Comparison of ENCODE assay signal across 18 cellular contexts in the genomic region with DNA sequence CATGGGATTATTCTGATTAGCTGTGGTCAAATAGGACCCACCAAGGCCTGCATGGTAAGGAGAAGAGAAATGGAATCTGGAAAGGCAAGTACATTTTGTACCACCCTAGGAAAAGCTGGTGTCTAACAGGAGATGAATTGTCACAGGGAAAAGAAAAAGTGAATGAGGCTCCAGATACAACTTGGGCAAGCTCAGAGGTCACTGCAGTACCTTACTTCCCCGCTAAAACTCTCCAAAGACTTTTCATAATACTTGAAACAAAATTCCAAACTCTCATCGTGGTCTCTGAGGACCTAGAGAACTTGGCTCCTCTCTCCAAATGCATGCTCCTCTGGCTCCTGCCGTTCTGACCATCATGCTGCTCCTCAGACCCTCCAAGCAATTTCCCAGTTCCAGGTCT.
DNase-seq lines count a peak whose midpoint lies in the region; ATAC-seq and TF ChIP-seq lines count a peak whose summit lies in the region.
"Had no signal": no experiment of that assay in that cellular context is flagged by ENCODE, and none has a peak within 500 bp of the region (broad histone marks: within the 10 kb centered on the region; RNA-seq: fewer than 3 reads in every experiment).

No MANE protein-coding gene starts in this region.

- peaks cover 27% of the 10 kb centered on the region for H3K27me3 ChIP-seq in HCT116 (ENCODE audit: insufficient read depth, low read length)

- H3K27ac ChIP-seq in HCT116 (ENCODE audit: low read depth, low read length) = no peak overlapping the region
- H3K27ac ChIP-seq: A549 had no signal

- POLR2A ChIA-PET in HCT116 (lab: Charles Lee) = no interaction called here

- intact Hi-C loops in HCT116 (cut with micrococcal nuclease) = no loop called here
- intact Hi-C loops in activated CD4-positive, alpha-beta T cell treated with anti-CD3 and anti-CD28 coated beads, Interleukin-2, amount 10 ng/mL, durations not matched to agents 24 days and 14 days (cut with micrococcal nuclease) = no loop called here

- no peak for ATAC-seq in HCT116

- H3K9me3 ChIP-seq in HCT116 (ENCODE audit: control insufficient read depth in 1 of 2, insufficient read depth in 1 of 2, low read depth in 1 of 2, low read length in 2 of 2) = no peaks in the 10 kb centered on the region
- H3K9me3 ChIP-seq: A549, HAP-1 had no signal

- no peaks in the 10 kb centered on the region for H3K79me2 ChIP-seq in HCT116 (ENCODE audit: insufficient read depth, low read length)

- H3K36me3 Mint-ChIP-seq in activated CD4-positive, alpha-beta T cell treated with anti-CD3 and anti-CD28 coated beads, Interleukin-2, amount 10 ng/mL, durations not matched to agents 24 days and 14 days (ENCODE audit: low read depth) = no peaks in the 10 kb centered on the region
- H3K36me3 Mint-ChIP-seq: CD4-positive, alpha-beta memory T cell had no signal

- no TSS peak for BruUV-seq in HCT116 (replicated peaks; lab: Mats Ljungman, UMichigan)

- TF ChIP-seq POLR2A in HCT116 (IDR thresholded peaks at IDR 0.05; ENCODE audit: borderline replicate concordance, extremely low read depth, insufficient read depth, insufficient read length) = no peak

- H3K9me2 ChIP-seq in HCT116 (ENCODE audit: insufficient read depth) = no peaks in the 10 kb centered on the region

- H3K4me2 ChIP-seq in HCT116 (ENCODE audit: low read length) = no peak overlapping the region
- H3K4me2 ChIP-seq: A549 had no signal

- no peak overlapping the region for H3K4me3 ChIP-seq in HCT116 (replicated peaks in 1 of 2; ENCODE audit: low read depth in 1 of 2, low read length in 2 of 2)
- H3K4me3 ChIP-seq: A549, HAP-1 had no signal

- no peak overlapping the region for H3K27ac Mint-ChIP-seq in activated CD4-positive, alpha-beta T cell treated with anti-CD3 and anti-CD28 coated beads, Interleukin-2, amount 10 ng/mL, durations not matched to agents 24 days and 14 days
- H3K27ac Mint-ChIP-seq: CD4-positive, alpha-beta memory T cell had no signal

- CTCF ChIA-PET in HCT116 (lab: Charles Lee) = no interaction called here

- no peaks in the 10 kb centered on the region for H3K4me1 ChIP-seq in HCT116 (ENCODE audit: control insufficient read depth in 1 of 2, insufficient read depth in 2 of 2, low read length in 2 of 2)
- H3K4me1 ChIP-seq: A549, HAP-1 had no signal

- DNase-seq in DMS114 treated with DMSO at 0.1 percent for 48 hours (lab: John Stamatoyannopoulos, UW; ENCODE audit: unreplicated experiment) (peak; percentile 2), HCT116 (ENCODE audit: low read depth, low spot score) (no peak), HuH-7 (ENCODE audit: low spot score) (no peak), NCI-H526 (lab: John Stamatoyannopoulos, UW) (no peak)
- DNase-seq in activated CD4-positive, alpha-beta T cell treated with anti-CD3 and anti-CD28 coated beads, Interleukin-2, amount 10 ng/mL, durations not matched to agents 24 days and 14 days = no peak
- DNase-seq: 8988T; ACHN; AML-193; C1 segment of cervical spinal cord; Calu3; CD4-positive, alpha-beta memory T cell; COR-L47; DMS153; DND-41; GOT3 had no signal

- H4K20me1 ChIP-seq in HCT116 (ENCODE audit: insufficient read depth) = no peaks in the 10 kb centered on the region

- H3K36me3 ChIP-seq in HCT116 (ENCODE audit: control insufficient read depth in 1 of 2, insufficient read depth in 2 of 2, low read length in 2 of 2) = no peaks in the 10 kb centered on the region
- H3K36me3 ChIP-seq: HAP-1 had no signal

- RAD21 ChIA-PET in HCT116 (lab: Charles Lee; ENCODE audit: low non-redundant PET in 1 of 2, low total read pairs in 2 of 2, uncharacterized antibody in 2 of 2, unreplicated experiment in 2 of 2) = no interaction called here

- H3K4me1 Mint-ChIP-seq in activated CD4-positive, alpha-beta T cell treated with anti-CD3 and anti-CD28 coated beads, Interleukin-2, amount 10 ng/mL, durations not matched to agents 24 days and 14 days = no peaks in the 10 kb centered on the region
- H3K4me1 Mint-ChIP-seq: CD4-positive, alpha-beta memory T cell had no signal

- H3K9ac ChIP-seq in HCT116 (ENCODE audit: low read length) = no peak overlapping the region

- no peak overlapping the region for H2AFZ ChIP-seq in HCT116 (ENCODE audit: low read depth, low read length, poor library complexity, severe bottlenecking)

- H3K4me3 Mint-ChIP-seq in activated CD4-positive, alpha-beta T cell treated with anti-CD3 and anti-CD28 coated beads, Interleukin-2, amount 10 ng/mL, durations not matched to agents 24 days and 14 days = no peak overlapping the region
- H3K4me3 Mint-ChIP-seq: CD4-positive, alpha-beta memory T cell had no signal

- no peak for TF ChIP-seq RAD21 in HCT116 (IDR thresholded peaks at IDR 0.05; ENCODE audit: low read depth)

- TF ChIP-seq CTCF in GM12872 (IDR thresholded peaks at IDR 0.05; ENCODE audit: insufficient read depth, low read depth, low read length) (peak; percentile 25; the same call in 1 of the 3 replicates), HCT116 (IDR thresholded peaks at IDR 0.05 in 2 of 3, conservative IDR thresholded peaks at IDR 0.05 in 1 of 3; ENCODE audit: borderline replicate concordance in 1 of 3, insufficient read depth in 1 of 3, low read depth in 2 of 3, low read length in 2 of 3) (peak in 2 of 3 experiments; percentile 8 to 30; a peak in 1 of 6 replicates)

- no peaks in the 10 kb centered on the region for H3K9me3 Mint-ChIP-seq in activated CD4-positive, alpha-beta T cell treated with anti-CD3 and anti-CD28 coated beads, Interleukin-2, amount 10 ng/mL, durations not matched to agents 24 days and 14 days

- no peaks in the 10 kb centered on the region for H3K27me3 Mint-ChIP-seq in activated CD4-positive, alpha-beta T cell treated with anti-CD3 and anti-CD28 coated beads, Interleukin-2, amount 10 ng/mL, durations not matched to agents 24 days and 14 days
- H3K27me3 Mint-ChIP-seq: CD4-positive, alpha-beta memory T cell had no signal

TF ChIP-seq in HCT116, 20 proteins besides CTCF, POLR2A, EP300 and RAD21:
- TF ChIP-seq CEBPB (IDR thresholded peaks at IDR 0.05; ENCODE audit: low read depth) (no peak), SIN3A (IDR thresholded peaks at IDR 0.05; ENCODE audit: low read depth) (no peak)
- TF ChIP-seq, protein P1, sequence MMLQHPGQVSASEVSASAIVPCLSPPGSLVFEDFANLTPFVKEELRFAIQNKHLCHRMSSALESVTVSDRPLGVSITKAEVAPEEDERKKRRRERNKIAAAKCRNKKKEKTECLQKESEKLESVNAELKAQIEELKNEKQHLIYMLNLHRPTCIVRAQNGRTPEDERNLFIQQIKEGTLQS (IDR thresholded peaks at IDR 0.05) = no peak
- TF ChIP-seq, protein P2, sequence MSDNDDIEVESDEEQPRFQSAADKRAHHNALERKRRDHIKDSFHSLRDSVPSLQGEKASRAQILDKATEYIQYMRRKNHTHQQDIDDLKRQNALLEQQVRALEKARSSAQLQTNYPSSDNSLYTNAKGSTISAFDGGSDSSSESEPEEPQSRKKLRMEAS (IDR thresholded peaks at IDR 0.05) = no peak
